ENCODE assay signal across 22 cellular contexts in genomic region chr1:20699558-20699957, GRCh38. TPM values are rescaled to one million over a fixed set of nuclear protein-coding genes. Genes with fewer than 3 reads are reported as not detected.
DNase-seq lines count a peak whose midpoint lies in the region; TF ChIP-seq lines count a peak whose summit lies in the region.
"Had no signal": no experiment of that assay in that cellular context is flagged by ENCODE, and none has a peak within 500 bp of the region (broad histone marks: within the 10 kb centered on the region; RNA-seq: fewer than 3 reads in every experiment).

No MANE protein-coding gene starts in this region.

- H3K27ac ChIP-seq in WERI-Rb-1 (no peak overlapping the region), osteoblast (ENCODE audit: low read depth, low read length) (no peak overlapping the region), caudate nucleus (ENCODE audit: low read depth, low read length) (no peak overlapping the region)
- H3K27ac ChIP-seq: BLaER1, KMS-11, prostate gland had no signal

- H3K27me3 ChIP-seq in WERI-Rb-1 (ENCODE audit: insufficient read depth, low read depth, severe bottlenecking) (no peaks in the 10 kb centered on the region), osteoblast (ENCODE audit: insufficient read depth, low read length) (no peaks in the 10 kb centered on the region)
- H3K27me3 ChIP-seq: BLaER1 had no signal

- H3K4me3 ChIP-seq in WERI-Rb-1 (ENCODE audit: low read depth, low read length) (no peak overlapping the region), osteoblast (ENCODE audit: insufficient read depth, low read length) (no peak overlapping the region)
- H3K4me3 ChIP-seq: BLaER1, lung, prostate gland had no signal

- no peaks in the 10 kb centered on the region for H3K79me2 ChIP-seq in osteoblast (ENCODE audit: insufficient read depth, low read length)

- H3K9me3 ChIP-seq in WERI-Rb-1 (ENCODE audit: severe bottlenecking) = no peaks in the 10 kb centered on the region
- no peaks in the 10 kb centered on the region for H3K9me3 ChIP-seq in osteoblast (ENCODE audit: low read depth, low read length)
- H3K9me3 ChIP-seq: BLaER1, prostate gland had no signal

- DNase-seq in COLO668 (lab: John Stamatoyannopoulos, UW; ENCODE audit: unreplicated experiment) = peak; percentile 68
- peak; percentile 89 to 95 for DNase-seq in NCI-H524 (lab: John Stamatoyannopoulos, UW)
- DNase-seq in WERI-Rb-1 = peak; percentile 31
- DNase-seq in osteoblast (ENCODE audit: insufficient read length, low spot score, missing footprints) = peak; percentile 88
- DNase-seq in caudate nucleus (lab: John Stamatoyannopoulos, UW) = no peak
- DNase-seq in kidney glomerular epithelial cell (lab: John Stamatoyannopoulos, UW) = no peak
- no peak for DNase-seq in activated CD4-positive, alpha-beta T cell treated with anti-CD3 and anti-CD28 coated beads, Interleukin-2, amount 50 U/mL, for 1 hour
- DNase-seq: activated CD4-positive, alpha-beta memory T cell treated with anti-CD3 and anti-CD28 coated beads for 36 hours; activated CD8-positive, alpha-beta memory T cell treated with anti-CD3 and anti-CD28 coated beads, Interleukin-2, amount 50 U/mL, for 4 hours; activated naive CD4-positive, alpha-beta T cell treated with anti-CD3 and anti-CD28 coated beads, Interleukin-2, amount 10 ng/mL, durations not matched to agents 7 days and 5 days; Calu3; GOT3; kidney; NCI-H1436 treated with DMSO at 0.1 percent for 48 hours; NCI-H446; stimulated activated naive CD8-positive, alpha-beta T cell treated with anti-CD3 and anti-CD28 coated beads, Interleukin-15, amount 100 ng/mL, for 72 hours; T-helper 1 cell had no signal

- H2AFZ ChIP-seq in osteoblast (ENCODE audit: low read length) = no peak overlapping the region

- H3K4me2 ChIP-seq in osteoblast (ENCODE audit: insufficient read depth, low read length) = no peak overlapping the region
- H3K4me2 ChIP-seq: BLaER1, KMS-11 had no signal

- no peaks in the 10 kb centered on the region for H3K36me3 ChIP-seq in WERI-Rb-1
- no peaks in the 10 kb centered on the region for H3K36me3 ChIP-seq in osteoblast (ENCODE audit: insufficient read depth, low read length)
- H3K36me3 ChIP-seq: BLaER1, prostate gland had no signal

- TF ChIP-seq CTCF in WERI-Rb-1 (IDR thresholded peaks at IDR 0.05; ENCODE audit: low read depth, low read length) (no peak), osteoblast (IDR thresholded peaks at IDR 0.05; ENCODE audit: extremely low read depth, low read depth, low read length) (no peak)

- H4K20me1 ChIP-seq in osteoblast (ENCODE audit: insufficient read depth, low read length) = no peaks in the 10 kb centered on the region
- H4K20me1 ChIP-seq: BLaER1 had no signal

- H3K4me1 ChIP-seq in osteoblast (ENCODE audit: insufficient read depth, low read length) = peaks cover 17% of the 10 kb centered on the region
- H3K4me1 ChIP-seq: prostate gland had no signal

RNA-seq across cellular contexts. Expression of gene KIF17, which starts 18.2 kb away (rescaled TPM):
- 0.29 and 0.36 TPM in 2 replicates for total RNA-seq in osteoblast
- total RNA-seq: activated CD4-positive, alpha-beta memory T cell treated with anti-CD3 and anti-CD28 coated beads for 36 hours; activated T-helper 1 cell treated with anti-CD3 and anti-CD28 coated beads, Interleukin-12 subunit alpha, Interleukin-12 subunit beta, Interleukin-2, Interleukin-4 antibody, amounts not matched to agents 30 ng/mL and 10 ng/mL and 1 ng/mL, durations not matched to agents 14 hours and 24 hours and 36 hours; Calu3 had no signal

RNA-seq across cellular contexts. Expression of gene SH2D5, which starts 32.9 kb away (rescaled TPM):
- 1.4 and 1.8 TPM in 2 replicates for total RNA-seq in osteoblast

RNA-seq across cellular contexts. Expression of gene DDOST, which starts 38.4 kb away (rescaled TPM):
- 291 and 293 TPM in 2 replicates for total RNA-seq in osteoblast

Comparison
In these comparisons a context has a peak if more than half of its experiments do, and no peak if none do; other contexts are left out.
1. DNase-seq: peak in COLO668 (single experiment), NCI-H524 (2 of 2), WERI-Rb-1 (single experiment) and osteoblast (single experiment); none in caudate nucleus (0 of 61), kidney glomerular epithelial cell (single experiment) and activated CD4-positive, alpha-beta T cell treated with anti-CD3 and anti-CD28 coated beads, Interleukin-2, amount 50 U/mL, for 1 hour (single experiment).